5 cellular contexts compared by ENCODE assay signal in the genomic region with DNA sequence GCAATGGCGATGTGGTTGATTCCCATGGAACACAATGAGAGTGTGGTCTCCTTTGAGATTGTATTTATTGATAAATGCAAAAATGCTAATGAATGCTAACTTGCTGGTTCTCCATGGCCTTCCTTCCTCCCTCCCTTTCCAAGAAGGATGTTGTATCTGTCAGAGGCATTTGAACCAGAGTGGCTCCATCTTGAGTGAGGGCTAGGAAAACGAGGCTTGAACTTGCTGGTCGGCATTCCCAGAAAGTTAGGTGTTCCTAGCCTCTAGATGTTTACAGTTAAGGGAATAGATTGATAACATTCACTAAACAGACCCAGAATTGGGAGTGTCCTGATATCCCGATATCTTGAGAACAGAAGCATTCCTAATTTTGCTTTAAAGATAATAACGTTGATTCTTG. TPM values are rescaled to one million over a fixed set of nuclear protein-coding genes. Genes with fewer than 3 reads are reported as not detected.
"Had no signal": no experiment of that assay in that cellular context is flagged by ENCODE, and none has a peak within 500 bp of the region (broad histone marks: within the 10 kb centered on the region; RNA-seq: fewer than 3 reads in every experiment).

No MANE protein-coding gene starts in this region.

RNA-seq across cellular contexts. Expression of gene PSG7, which starts 34.4 kb away (rescaled TPM):
- polyA plus RNA-seq: hepatocyte, immature natural killer cell, liver, lung had no signal

RNA-seq across cellular contexts. Expression of gene PSG6, which starts 53.8 kb away (rescaled TPM):
- polyA plus RNA-seq: hepatocyte, immature natural killer cell, liver, lung had no signal

RNA-seq across cellular contexts. Expression of gene PSG11, which starts 54.8 kb away (rescaled TPM):
- polyA plus RNA-seq: hepatocyte, immature natural killer cell, liver, lung, mammary epithelial cell had no signal
